Comparison of ENCODE assay signal across 9 cellular contexts in the genomic region with DNA sequence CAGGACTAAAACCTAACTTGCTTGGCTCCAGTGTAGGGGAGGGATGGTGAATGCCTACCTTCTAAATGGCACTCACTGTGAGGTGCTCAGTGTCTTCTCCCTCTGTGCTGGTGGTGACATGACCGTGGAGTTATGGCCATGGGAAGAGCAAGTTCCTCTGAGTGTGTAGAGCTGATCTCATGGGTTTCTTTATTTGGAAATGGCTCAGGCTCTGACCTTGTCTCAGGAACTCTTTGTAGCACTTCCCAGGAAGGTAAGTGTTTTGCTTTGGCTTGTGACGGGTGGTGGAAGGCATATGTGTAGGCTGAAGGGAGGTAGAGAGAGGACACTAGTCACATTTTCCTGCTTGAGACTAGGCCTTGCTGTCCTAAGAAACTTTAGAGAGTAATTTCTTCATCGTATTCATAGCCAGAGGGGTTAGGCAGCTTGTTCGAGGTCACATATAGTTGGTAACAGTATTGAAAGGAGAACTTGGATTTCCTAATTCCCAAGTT. TPM values are rescaled to one million over a fixed set of nuclear protein-coding genes. Genes with fewer than 3 reads are reported as not detected.
A peak's percentile ranks its signal among the peaks of the same experiment; 100 is the strongest.
DNase-seq lines count a peak whose midpoint lies in the region; ATAC-seq and TF ChIP-seq lines count a peak whose summit lies in the region.
"Had no signal": no experiment of that assay in that cellular context is flagged by ENCODE, and none has a peak within 500 bp of the region (broad histone marks: within the 10 kb centered on the region; RNA-seq: fewer than 3 reads in every experiment).

No MANE protein-coding gene starts in this region.

- no peak overlapping the region for H2AFZ ChIP-seq in IMR-90 (replicated peaks; ENCODE audit: low read length, poor library complexity)

- no TSS peak for BruUV-seq in IMR-90 (replicated peaks; lab: Mats Ljungman, UMichigan)

- 0 out of 2 replicates have a peak overlapping the region, but pooled peaks have one; percentile 18 for H3K4ac ChIP-seq in IMR-90 (ENCODE audit: low read depth, low read length)

- no peak overlapping the region for H2BK20ac ChIP-seq in IMR-90 (ENCODE audit: low read depth, low read length)

- TF ChIP-seq CTCF in IMR-90 (conservative IDR thresholded peaks at IDR 0.05; ENCODE audit: low read depth, low read length): no peak
- TF ChIP-seq CTCF in heart right ventricle (IDR thresholded peaks at IDR 0.05): no peak

- TF ChIP-seq POLR2A in IMR-90 (IDR thresholded peaks at IDR 0.05; ENCODE audit: low read depth, low read length): no peak

- peak overlapping the region; percentile 96 to 99 for H3K27ac Mint-ChIP-seq in activated naive CD4-positive, alpha-beta T cell treated with anti-CD3 and anti-CD28 coated beads, Interleukin-2, amount 50 U/mL, for 72 hours

- ATAC-seq in IMR-90 (ENCODE audit: low read depth): no peak
- peak; percentile 43 to 49 for ATAC-seq in activated naive CD4-positive, alpha-beta T cell treated with anti-CD3 and anti-CD28 coated beads, Interleukin-2, amount 50 U/mL, for 72 hours
- peak; percentile 11 to 67 (median 34) for ATAC-seq in heart right ventricle
- peak; percentile 60 for ATAC-seq in stimulated activated naive CD8-positive, alpha-beta T cell treated with anti-CD3 and anti-CD28 coated beads, Interleukin-15, Interleukin-2, amounts not matched to agents 100 U/mL and 50 U/mL, for 24 hours
- no peak for ATAC-seq in HG03565 (IDR thresholded peaks at IDR 0.05; ENCODE audit: unreplicated experiment)

- DNase-seq in IMR-90: no peak
- DNase-seq in activated naive CD4-positive, alpha-beta T cell treated with anti-CD3 and anti-CD28 coated beads, Interleukin-2, amount 50 U/mL, for 72 hours (ENCODE audit: low spot score in 2 of 2): no peak
- no peak for DNase-seq in heart right ventricle
- DNase-seq in stimulated activated naive CD8-positive, alpha-beta T cell treated with anti-CD3 and anti-CD28 coated beads, Interleukin-15, Interleukin-2, amounts not matched to agents 100 U/mL and 50 U/mL, for 24 hours: no peak
- DNase-seq in Ammon's horn (ENCODE audit: low spot score): no peak
- DNase-seq in T-helper 9 cell: no peak
- DNase-seq in T1000 (lab: John Stamatoyannopoulos, UW): no peak
- DNase-seq: OCI-M1 had no signal

- WGBS in IMR-90 (ENCODE audit: extremely low coverage in 2 of 2, insufficient read length in 1 of 2), 2 experiments: no CpG with 5 or more reads among the region's 4 CpGs
- 22 to 49% methylated on average over 4 of the region's 4 CpGs for WGBS in heart right ventricle, 2 donors

- H3K36me3 Mint-ChIP-seq in activated naive CD4-positive, alpha-beta T cell treated with anti-CD3 and anti-CD28 coated beads, Interleukin-2, amount 50 U/mL, for 72 hours: peaks cover 52 to 63% of the 10 kb centered on the region in 2 donors

- POLR2A ChIA-PET in IMR-90 (lab: Charles Lee; ENCODE audit: unreplicated experiment): no interaction called here

- no peak overlapping the region; the same call in 1 of the 2 replicates for H4K5ac ChIP-seq in IMR-90 (ENCODE audit: low read depth, low read length)

- no peak overlapping the region for H4K91ac ChIP-seq in IMR-90 (ENCODE audit: insufficient read depth, low read depth, low read length)

- peaks cover 8% of the 10 kb centered on the region; the same call in 1 of the 2 replicates for H3K36me3 ChIP-seq in IMR-90 (ENCODE audit: control insufficient read depth, insufficient read depth, low read length)
- H3K36me3 ChIP-seq in heart right ventricle: peaks cover 0 to 5% (median 0%) of the 10 kb centered on the region in 9 donors

- H3K4me2 ChIP-seq in IMR-90 (ENCODE audit: low read depth, low read length): peak overlapping the region; percentile 72

- H3K9me3 Mint-ChIP-seq in activated naive CD4-positive, alpha-beta T cell treated with anti-CD3 and anti-CD28 coated beads, Interleukin-2, amount 50 U/mL, for 72 hours: no peaks in the 10 kb centered on the region

- CTCF ChIA-PET in IMR-90 (lab: Yijun Ruan, JAX): no interaction called here

- peak overlapping the region; percentile 26; the same call in 1 of the 2 replicates for H3K9ac ChIP-seq in IMR-90 (ENCODE audit: low read depth, low read length)

- peak overlapping the region; percentile 43 for H2BK5ac ChIP-seq in IMR-90 (ENCODE audit: low read depth, low read length, poor library complexity, severe bottlenecking)

- H3K27ac ChIP-seq in IMR-90 (ENCODE audit: insufficient read depth, low read length): peak overlapping the region; percentile 86
- H3K27ac ChIP-seq in heart right ventricle: peak overlapping the region; percentile 52 to 100 (median 97)

- H3K4me3 ChIP-seq in IMR-90 (ENCODE audit: insufficient read depth, low read depth, low read length) (no peak overlapping the region), heart right ventricle (peak overlapping the region in 6 of 10 donors; percentile 6 to 79 (median 18))

- H2BK15ac ChIP-seq in IMR-90 (ENCODE audit: low read depth, low read length): no peak overlapping the region

- H3K14ac ChIP-seq in IMR-90 (replicated peaks; ENCODE audit: low read depth, low read length): no peak overlapping the region; the same call in 1 of the 2 replicates

- no peak overlapping the region for H2BK120ac ChIP-seq in IMR-90 (ENCODE audit: low read depth, low read length)

- intact Hi-C loops in IMR-90 (cut with micrococcal nuclease): no loop called here
- intact Hi-C loops in heart right ventricle (cut with DNase I): loop anchor here in 3 of 10 donors (5.0 to 10.0 kb wide), 2 partner anchors 33 to 51 kb away; no protein-coding TSS in a partner anchor

- H3K27me3 ChIP-seq in IMR-90 (ENCODE audit: control insufficient read depth, insufficient read depth, low read length): no peaks in the 10 kb centered on the region
- peaks cover 0 to 24% (median 0%) of the 10 kb centered on the region in 7 donors for H3K27me3 ChIP-seq in heart right ventricle

- in situ Hi-C loops in IMR-90 (cut with MboI; ENCODE audit: low sequenced_read_pairs): no loop called here

- H3K9me1 ChIP-seq in IMR-90 (ENCODE audit: insufficient read depth, low read length): peaks cover 7% of the 10 kb centered on the region; the same call in 1 of the 2 replicates

- no peaks in the 10 kb centered on the region for H3K79me1 ChIP-seq in IMR-90 (ENCODE audit: low read depth in 1 of 2, low read length in 2 of 2)

- H3K18ac ChIP-seq in IMR-90 (ENCODE audit: low read depth, low read length): no peak overlapping the region

- H2AK5ac ChIP-seq in IMR-90 (ENCODE audit: low read depth, low read length): peak overlapping the region; percentile 49; the same call in 1 of the 2 replicates

- H2AK9ac ChIP-seq in IMR-90 (replicated peaks; ENCODE audit: low read depth, low read length, poor library complexity): no peak overlapping the region

- TF ChIP-seq RAD21 in IMR-90 (IDR thresholded peaks at IDR 0.05; ENCODE audit: low read length): no peak

- no peaks in the 10 kb centered on the region for H3K9me3 ChIP-seq in IMR-90 (ENCODE audit: control insufficient read depth, insufficient read depth, low read length)
- no peaks in the 10 kb centered on the region for H3K9me3 ChIP-seq in heart right ventricle

- no peak overlapping the region for H3K56ac ChIP-seq in IMR-90 (ENCODE audit: extremely low read depth, insufficient read depth, low read length)

- H3K23ac ChIP-seq in IMR-90 (ENCODE audit: low read depth, low read length): peak overlapping the region; percentile 44; the same call in 1 of the 2 replicates

- H4K20me1 ChIP-seq in IMR-90 (ENCODE audit: insufficient read depth, low read length): peaks cover 58% of the 10 kb centered on the region

- no peak overlapping the region for H4K8ac ChIP-seq in IMR-90 (ENCODE audit: low read depth in 2 of 2, low read length in 2 of 2)

- dilution Hi-C loops in IMR-90 (cut with HindIII; ENCODE audit: low sequenced_read_pairs, unreplicated experiment): no loop called here

- H3K4me1 ChIP-seq in IMR-90 (ENCODE audit: control insufficient read depth, insufficient read depth, low read length) (peaks cover 8% of the 10 kb centered on the region), heart right ventricle (peaks cover 13 to 98% (median 93%) of the 10 kb centered on the region in 9 donors)

TF ChIP-seq in IMR-90, 13 proteins besides CTCF, POLR2A, EP300 and RAD21 (continues in another document):
- TF ChIP-seq MAZ (IDR thresholded peaks at IDR 0.05; ENCODE audit: borderline replicate concordance, low read depth, low read length) (no peak), MAFK (IDR thresholded peaks at IDR 0.05; ENCODE audit: low read depth, low read length) (no peak), SMC3 (IDR thresholded peaks at IDR 0.05; ENCODE audit: low read depth, low read length) (no peak), NFE2L2 (IDR thresholded peaks at IDR 0.05; ENCODE audit: low read depth, low read length) (no peak), MXI1 (IDR thresholded peaks at IDR 0.05; ENCODE audit: borderline replicate concordance, low read depth, low read length) (no peak), RFX5 (IDR thresholded peaks at IDR 0.05; ENCODE audit: low read depth, low read length) (no peak), FOS (IDR thresholded peaks at IDR 0.05; ENCODE audit: low read depth, low read length) (no peak), CHD1 (IDR thresholded peaks at IDR 0.05; ENCODE audit: low read depth, low read length) (no peak), RCOR1 (IDR thresholded peaks at IDR 0.05; ENCODE audit: insufficient replicate concordance, low read length) (no peak)
- TF ChIP-seq, protein P1, sequence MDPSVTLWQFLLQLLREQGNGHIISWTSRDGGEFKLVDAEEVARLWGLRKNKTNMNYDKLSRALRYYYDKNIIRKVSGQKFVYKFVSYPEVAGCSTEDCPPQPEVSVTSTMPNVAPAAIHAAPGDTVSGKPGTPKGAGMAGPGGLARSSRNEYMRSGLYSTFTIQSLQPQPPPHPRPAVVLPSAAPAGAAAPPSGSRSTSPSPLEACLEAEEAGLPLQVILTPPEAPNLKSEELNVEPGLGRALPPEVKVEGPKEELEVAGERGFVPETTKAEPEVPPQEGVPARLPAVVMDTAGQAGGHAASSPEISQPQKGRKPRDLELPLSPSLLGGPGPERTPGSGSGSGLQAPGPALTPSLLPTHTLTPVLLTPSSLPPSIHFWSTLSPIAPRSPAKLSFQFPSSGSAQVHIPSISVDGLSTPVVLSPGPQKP (IDR thresholded peaks at IDR 0.05; ENCODE audit: borderline replicate concordance, low read depth, low read length): no peak

RNA-seq across cellular contexts. Expression of gene MSN, which starts 6.5 kb away (rescaled TPM):
- total RNA-seq in IMR-90 (2012; rRNA removed) (580 and 619 TPM in 2 replicates), heart right ventricle (100 to 1,000 TPM; 106 to 238 (median 120) TPM)
- polyA plus RNA-seq in IMR-90 (2012; rRNA removed) (422 TPM in 2 replicates), heart right ventricle (100 to 1,000 TPM in 1 of 2 donors, 10 to 100 TPM in 1; 60.2 to 130 TPM)
- polyA plus RNA-seq in IMR-90 (2012; cell fraction: cytosol; rRNA removed): 175 and 199 TPM in 2 replicates
- 152 and 305 TPM in 2 replicates for polyA plus RNA-seq in IMR-90 (2012; cell fraction: nucleus; rRNA removed; ENCODE audit: low replicate concordance)
- 100 to 1,000 TPM; 451 to 569 TPM for total RNA-seq in activated naive CD4-positive, alpha-beta T cell treated with anti-CD3 and anti-CD28 coated beads, Interleukin-2, amount 50 U/mL, for 72 hours

Comparison
In these comparisons a context has a peak if more than half of its experiments do, and no peak if none do; other contexts are left out.
1. ATAC-seq: peak in activated naive CD4-positive, alpha-beta T cell treated with anti-CD3 and anti-CD28 coated beads, Interleukin-2, amount 50 U/mL, for 72 hours (2 of 2), heart right ventricle (8 of 8) and stimulated activated naive CD8-positive, alpha-beta T cell treated with anti-CD3 and anti-CD28 coated beads, Interleukin-15, Interleukin-2, amounts not matched to agents 100 U/mL and 50 U/mL, for 24 hours (single experiment); none in IMR-90 (single experiment) and HG03565 (single experiment).